In the genomic region with DNA sequence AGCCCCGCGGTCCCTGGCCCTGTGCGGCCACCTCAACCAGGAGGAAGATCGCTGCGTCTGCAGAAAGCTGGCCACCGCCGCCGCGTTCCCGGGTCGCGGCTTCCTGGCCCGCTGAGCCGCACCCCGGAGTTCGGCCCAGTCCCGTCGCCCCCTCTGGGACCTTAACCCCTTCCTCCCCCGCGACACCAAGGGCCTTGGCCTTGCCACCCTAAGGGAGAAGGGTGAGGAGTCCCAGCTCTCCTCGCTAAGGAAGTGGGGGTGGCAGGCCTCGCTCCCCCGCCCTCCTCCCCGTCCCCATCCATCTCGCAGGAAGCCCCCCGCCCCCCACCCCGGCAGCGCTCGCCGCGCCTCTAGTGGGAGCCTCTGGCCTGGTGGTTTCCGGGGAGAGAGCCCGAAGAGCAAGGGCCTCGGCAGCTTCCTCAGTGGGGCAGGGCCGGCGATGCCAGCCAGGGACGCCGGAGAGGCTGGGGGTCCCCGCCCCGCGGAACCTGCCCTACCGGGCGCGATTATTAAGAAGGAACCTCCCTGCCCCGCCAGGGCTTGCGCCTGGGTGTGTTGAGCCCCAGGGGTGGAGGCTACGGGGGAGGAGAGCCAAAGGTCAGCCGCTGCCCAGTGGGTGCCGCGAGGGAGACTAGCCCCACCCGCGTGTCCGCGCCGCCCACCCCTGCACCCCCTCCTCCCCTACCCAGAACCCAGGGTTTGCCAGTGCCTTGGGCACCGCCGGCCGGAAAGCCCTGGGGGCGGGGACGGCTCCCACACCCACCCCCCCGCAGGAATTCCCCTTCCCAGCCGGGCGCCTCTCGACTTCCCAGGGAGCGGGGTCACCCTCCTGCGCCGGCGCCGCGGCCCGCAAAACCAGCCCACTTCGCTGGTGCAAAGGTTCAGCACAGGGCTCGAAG, we compare ENCODE assay signal across 1 cellular context.
A peak's percentile ranks its signal among the peaks of the same experiment; 100 is the strongest.
TF ChIP-seq lines count a peak whose summit lies in the region.

No MANE protein-coding gene starts in this region.

TF ChIP-seq in HepG2, 621 proteins besides CTCF, POLR2A, EP300 and RAD21 (continued from another document and continues in another):
- TF ChIP-seq GABPB1 (CRISPR knock-in tag; IDR thresholded peaks at IDR 0.05) (peak; percentile 52), ELF1 (CRISPR knock-in tag; IDR thresholded peaks at IDR 0.05) (0 out of 2 replicates have a peak, but pooled peaks have one; percentile 29), ZNF724P (CRISPR knock-in tag; IDR thresholded peaks at IDR 0.05; ENCODE audit: borderline replicate concordance) (peak; percentile 50; the same call in 1 of the 2 replicates), SNAI1 (CRISPR knock-in tag; IDR thresholded peaks at IDR 0.05; ENCODE audit: borderline replicate concordance) (0 out of 2 replicates have a peak, but pooled peaks have one; percentile 23), PHF21A (CRISPR knock-in tag; IDR thresholded peaks at IDR 0.05) (peak; percentile 79), ZNF558 (CRISPR knock-in tag; IDR thresholded peaks at IDR 0.05; ENCODE audit: borderline replicate concordance) (peak; percentile 85; the same call in 1 of the 2 replicates), PHF5A (CRISPR knock-in tag; IDR thresholded peaks at IDR 0.05; ENCODE audit: low read depth, unreplicated experiment) (peak; percentile 30), ZNF598 (CRISPR knock-in tag; IDR thresholded peaks at IDR 0.05; ENCODE audit: borderline replicate concordance) (no peak; the same call in 1 of the 2 replicates), KDM2A (CRISPR knock-in tag; IDR thresholded peaks at IDR 0.05; ENCODE audit: borderline replicate concordance, low read depth) (peak; percentile 97), RFX3 (CRISPR knock-in tag; IDR thresholded peaks at IDR 0.05) (no peak), TEAD2 (CRISPR knock-in tag; IDR thresholded peaks at IDR 0.05) (peak; percentile 85; the same call in 1 of the 2 replicates), SALL2 (CRISPR knock-in tag; IDR thresholded peaks at IDR 0.05) (peak; percentile 74), ZNF543 (CRISPR knock-in tag; IDR thresholded peaks at IDR 0.05) (peak; percentile 79), ZNF292 (CRISPR knock-in tag; IDR thresholded peaks at IDR 0.05; ENCODE audit: borderline replicate concordance, low read depth) (0 out of 2 replicates have a peak, but pooled peaks have one; percentile 45), ZSCAN31 (CRISPR knock-in tag; IDR thresholded peaks at IDR 0.05; ENCODE audit: low read depth) (peak; percentile 37; the same call in 1 of the 2 replicates), POLR2G (IDR thresholded peaks at IDR 0.05; ENCODE audit: low read depth, low read length) (peak; percentile 84), MXI1 (IDR thresholded peaks at IDR 0.05; ENCODE audit: borderline replicate concordance, low read depth, low read length) (no peak), MZF1 (CRISPR knock-in tag; IDR thresholded peaks at IDR 0.05; ENCODE audit: borderline replicate concordance) (no peak), CC2D1A (CRISPR knock-in tag; IDR thresholded peaks at IDR 0.05) (no peak), ZNF678 (CRISPR knock-in tag; IDR thresholded peaks at IDR 0.05) (no peak), ZNF768 (CRISPR knock-in tag; IDR thresholded peaks at IDR 0.05) (peak; percentile 58; the same call in 1 of the 2 replicates), ZSCAN12 (CRISPR knock-in tag; IDR thresholded peaks at IDR 0.05) (peak; percentile 83; the same call in 1 of the 2 replicates)
- TF ChIP-seq, protein P1, sequence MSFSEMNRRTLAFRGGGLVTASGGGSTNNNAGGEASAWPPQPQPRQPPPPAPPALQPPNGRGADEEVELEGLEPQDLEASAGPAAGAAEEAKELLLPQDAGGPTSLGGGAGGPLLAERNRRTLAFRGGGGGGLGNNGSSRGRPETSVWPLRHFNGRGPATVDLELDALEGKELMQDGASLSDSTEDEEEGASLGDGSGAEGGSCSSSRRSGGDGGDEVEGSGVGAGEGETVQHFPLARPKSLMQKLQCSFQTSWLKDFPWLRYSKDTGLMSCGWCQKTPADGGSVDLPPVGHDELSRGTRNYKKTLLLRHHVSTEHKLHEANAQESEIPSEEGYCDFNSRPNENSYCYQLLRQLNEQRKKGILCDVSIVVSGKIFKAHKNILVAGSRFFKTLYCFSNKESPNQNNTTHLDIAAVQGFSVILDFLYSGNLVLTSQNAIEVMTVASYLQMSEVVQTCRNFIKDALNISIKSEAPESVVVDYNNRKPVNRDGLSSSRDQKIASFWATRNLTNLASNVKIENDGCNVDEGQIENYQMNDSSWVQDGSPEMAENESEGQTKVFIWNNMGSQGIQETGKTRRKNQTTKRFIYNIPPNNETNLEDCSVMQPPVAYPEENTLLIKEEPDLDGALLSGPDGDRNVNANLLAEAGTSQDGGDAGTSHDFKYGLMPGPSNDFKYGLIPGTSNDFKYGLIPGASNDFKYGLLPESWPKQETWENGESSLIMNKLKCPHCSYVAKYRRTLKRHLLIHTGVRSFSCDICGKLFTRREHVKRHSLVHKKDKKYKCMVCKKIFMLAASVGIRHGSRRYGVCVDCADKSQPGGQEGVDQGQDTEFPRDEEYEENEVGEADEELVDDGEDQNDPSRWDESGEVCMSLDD (CRISPR knock-in tag; IDR thresholded peaks at IDR 0.05; ENCODE audit: borderline replicate concordance): peak; percentile 69; the same call in 1 of the 2 replicates
- TF ChIP-seq, protein P2, sequence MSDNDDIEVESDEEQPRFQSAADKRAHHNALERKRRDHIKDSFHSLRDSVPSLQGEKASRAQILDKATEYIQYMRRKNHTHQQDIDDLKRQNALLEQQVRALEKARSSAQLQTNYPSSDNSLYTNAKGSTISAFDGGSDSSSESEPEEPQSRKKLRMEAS (IDR thresholded peaks at IDR 0.05): peak; percentile 67
- TF ChIP-seq, protein P3, sequence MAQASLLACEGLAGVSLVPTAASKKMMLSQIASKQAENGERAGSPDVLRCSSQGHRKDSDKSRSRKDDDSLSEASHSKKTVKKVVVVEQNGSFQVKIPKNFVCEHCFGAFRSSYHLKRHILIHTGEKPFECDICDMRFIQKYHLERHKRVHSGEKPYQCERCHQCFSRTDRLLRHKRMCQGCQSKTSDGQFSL (CRISPR knock-in tag; IDR thresholded peaks at IDR 0.05): peak; percentile 78; the same call in 1 of the 2 replicates
- TF ChIP-seq, protein P4, sequence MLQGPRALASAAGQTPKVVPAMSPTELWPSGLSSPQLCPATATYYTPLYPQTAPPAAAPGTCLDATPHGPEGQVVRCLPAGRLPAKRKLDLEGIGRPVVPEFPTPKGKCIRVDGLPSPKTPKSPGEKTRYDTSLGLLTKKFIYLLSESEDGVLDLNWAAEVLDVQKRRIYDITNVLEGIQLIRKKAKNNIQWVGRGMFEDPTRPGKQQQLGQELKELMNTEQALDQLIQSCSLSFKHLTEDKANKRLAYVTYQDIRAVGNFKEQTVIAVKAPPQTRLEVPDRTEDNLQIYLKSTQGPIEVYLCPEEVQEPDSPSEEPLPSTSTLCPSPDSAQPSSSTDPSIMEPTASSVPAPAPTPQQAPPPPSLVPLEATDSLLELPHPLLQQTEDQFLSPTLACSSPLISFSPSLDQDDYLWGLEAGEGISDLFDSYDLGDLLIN (CRISPR knock-in tag; IDR thresholded peaks at IDR 0.05; ENCODE audit: borderline replicate concordance): 0 out of 2 replicates have a peak, but pooled peaks have one; percentile 38
- TF ChIP-seq, protein P5, sequence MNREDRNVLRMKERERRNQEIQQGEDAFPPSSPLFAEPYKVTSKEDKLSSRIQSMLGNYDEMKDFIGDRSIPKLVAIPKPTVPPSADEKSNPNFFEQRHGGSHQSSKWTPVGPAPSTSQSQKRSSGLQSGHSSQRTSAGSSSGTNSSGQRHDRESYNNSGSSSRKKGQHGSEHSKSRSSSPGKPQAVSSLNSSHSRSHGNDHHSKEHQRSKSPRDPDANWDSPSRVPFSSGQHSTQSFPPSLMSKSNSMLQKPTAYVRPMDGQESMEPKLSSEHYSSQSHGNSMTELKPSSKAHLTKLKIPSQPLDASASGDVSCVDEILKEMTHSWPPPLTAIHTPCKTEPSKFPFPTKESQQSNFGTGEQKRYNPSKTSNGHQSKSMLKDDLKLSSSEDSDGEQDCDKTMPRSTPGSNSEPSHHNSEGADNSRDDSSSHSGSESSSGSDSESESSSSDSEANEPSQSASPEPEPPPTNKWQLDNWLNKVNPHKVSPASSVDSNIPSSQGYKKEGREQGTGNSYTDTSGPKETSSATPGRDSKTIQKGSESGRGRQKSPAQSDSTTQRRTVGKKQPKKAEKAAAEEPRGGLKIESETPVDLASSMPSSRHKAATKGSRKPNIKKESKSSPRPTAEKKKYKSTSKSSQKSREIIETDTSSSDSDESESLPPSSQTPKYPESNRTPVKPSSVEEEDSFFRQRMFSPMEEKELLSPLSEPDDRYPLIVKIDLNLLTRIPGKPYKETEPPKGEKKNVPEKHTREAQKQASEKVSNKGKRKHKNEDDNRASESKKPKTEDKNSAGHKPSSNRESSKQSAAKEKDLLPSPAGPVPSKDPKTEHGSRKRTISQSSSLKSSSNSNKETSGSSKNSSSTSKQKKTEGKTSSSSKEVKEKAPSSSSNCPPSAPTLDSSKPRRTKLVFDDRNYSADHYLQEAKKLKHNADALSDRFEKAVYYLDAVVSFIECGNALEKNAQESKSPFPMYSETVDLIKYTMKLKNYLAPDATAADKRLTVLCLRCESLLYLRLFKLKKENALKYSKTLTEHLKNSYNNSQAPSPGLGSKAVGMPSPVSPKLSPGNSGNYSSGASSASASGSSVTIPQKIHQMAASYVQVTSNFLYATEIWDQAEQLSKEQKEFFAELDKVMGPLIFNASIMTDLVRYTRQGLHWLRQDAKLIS (CRISPR knock-in tag; IDR thresholded peaks at IDR 0.05): no peak
- TF ChIP-seq, protein P6, sequence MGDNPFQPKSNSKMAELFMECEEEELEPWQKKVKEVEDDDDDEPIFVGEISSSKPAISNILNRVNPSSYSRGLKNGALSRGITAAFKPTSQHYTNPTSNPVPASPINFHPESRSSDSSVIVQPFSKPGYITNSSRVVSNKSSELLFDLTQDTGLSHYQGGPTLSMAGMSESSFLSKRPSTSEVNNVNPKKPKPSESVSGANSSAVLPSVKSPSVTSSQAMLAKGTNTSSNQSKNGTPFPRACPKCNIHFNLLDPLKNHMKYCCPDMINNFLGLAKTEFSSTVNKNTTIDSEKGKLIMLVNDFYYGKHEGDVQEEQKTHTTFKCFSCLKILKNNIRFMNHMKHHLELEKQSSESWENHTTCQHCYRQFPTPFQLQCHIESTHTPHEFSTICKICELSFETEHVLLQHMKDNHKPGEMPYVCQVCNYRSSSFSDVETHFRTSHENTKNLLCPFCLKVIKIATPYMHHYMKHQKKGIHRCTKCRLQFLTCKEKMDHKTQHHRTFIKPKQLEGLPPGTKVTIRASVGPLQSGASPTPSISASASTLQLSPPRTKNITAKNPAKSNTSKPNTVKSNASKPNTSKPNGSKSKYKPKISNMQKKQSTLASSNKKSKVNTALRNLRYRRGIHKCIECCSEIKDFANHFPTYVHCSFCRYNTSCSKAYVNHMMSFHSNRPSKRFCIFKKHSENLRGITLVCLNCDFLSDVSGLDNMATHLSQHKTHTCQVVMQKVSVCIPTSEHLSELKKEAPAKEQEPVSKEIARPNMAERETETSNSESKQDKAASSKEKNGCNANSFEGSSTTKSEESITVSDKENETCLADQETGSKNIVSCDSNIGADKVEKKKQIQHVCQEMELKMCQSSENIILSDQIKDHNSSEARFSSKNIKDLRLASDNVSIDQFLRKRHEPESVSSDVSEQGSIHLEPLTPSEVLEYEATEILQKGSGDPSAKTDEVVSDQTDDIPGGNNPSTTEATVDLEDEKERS (CRISPR knock-in tag; IDR thresholded peaks at IDR 0.05): 0 out of 2 replicates have a peak, but pooled peaks have one; percentile 31
- TF ChIP-seq, protein P7, sequence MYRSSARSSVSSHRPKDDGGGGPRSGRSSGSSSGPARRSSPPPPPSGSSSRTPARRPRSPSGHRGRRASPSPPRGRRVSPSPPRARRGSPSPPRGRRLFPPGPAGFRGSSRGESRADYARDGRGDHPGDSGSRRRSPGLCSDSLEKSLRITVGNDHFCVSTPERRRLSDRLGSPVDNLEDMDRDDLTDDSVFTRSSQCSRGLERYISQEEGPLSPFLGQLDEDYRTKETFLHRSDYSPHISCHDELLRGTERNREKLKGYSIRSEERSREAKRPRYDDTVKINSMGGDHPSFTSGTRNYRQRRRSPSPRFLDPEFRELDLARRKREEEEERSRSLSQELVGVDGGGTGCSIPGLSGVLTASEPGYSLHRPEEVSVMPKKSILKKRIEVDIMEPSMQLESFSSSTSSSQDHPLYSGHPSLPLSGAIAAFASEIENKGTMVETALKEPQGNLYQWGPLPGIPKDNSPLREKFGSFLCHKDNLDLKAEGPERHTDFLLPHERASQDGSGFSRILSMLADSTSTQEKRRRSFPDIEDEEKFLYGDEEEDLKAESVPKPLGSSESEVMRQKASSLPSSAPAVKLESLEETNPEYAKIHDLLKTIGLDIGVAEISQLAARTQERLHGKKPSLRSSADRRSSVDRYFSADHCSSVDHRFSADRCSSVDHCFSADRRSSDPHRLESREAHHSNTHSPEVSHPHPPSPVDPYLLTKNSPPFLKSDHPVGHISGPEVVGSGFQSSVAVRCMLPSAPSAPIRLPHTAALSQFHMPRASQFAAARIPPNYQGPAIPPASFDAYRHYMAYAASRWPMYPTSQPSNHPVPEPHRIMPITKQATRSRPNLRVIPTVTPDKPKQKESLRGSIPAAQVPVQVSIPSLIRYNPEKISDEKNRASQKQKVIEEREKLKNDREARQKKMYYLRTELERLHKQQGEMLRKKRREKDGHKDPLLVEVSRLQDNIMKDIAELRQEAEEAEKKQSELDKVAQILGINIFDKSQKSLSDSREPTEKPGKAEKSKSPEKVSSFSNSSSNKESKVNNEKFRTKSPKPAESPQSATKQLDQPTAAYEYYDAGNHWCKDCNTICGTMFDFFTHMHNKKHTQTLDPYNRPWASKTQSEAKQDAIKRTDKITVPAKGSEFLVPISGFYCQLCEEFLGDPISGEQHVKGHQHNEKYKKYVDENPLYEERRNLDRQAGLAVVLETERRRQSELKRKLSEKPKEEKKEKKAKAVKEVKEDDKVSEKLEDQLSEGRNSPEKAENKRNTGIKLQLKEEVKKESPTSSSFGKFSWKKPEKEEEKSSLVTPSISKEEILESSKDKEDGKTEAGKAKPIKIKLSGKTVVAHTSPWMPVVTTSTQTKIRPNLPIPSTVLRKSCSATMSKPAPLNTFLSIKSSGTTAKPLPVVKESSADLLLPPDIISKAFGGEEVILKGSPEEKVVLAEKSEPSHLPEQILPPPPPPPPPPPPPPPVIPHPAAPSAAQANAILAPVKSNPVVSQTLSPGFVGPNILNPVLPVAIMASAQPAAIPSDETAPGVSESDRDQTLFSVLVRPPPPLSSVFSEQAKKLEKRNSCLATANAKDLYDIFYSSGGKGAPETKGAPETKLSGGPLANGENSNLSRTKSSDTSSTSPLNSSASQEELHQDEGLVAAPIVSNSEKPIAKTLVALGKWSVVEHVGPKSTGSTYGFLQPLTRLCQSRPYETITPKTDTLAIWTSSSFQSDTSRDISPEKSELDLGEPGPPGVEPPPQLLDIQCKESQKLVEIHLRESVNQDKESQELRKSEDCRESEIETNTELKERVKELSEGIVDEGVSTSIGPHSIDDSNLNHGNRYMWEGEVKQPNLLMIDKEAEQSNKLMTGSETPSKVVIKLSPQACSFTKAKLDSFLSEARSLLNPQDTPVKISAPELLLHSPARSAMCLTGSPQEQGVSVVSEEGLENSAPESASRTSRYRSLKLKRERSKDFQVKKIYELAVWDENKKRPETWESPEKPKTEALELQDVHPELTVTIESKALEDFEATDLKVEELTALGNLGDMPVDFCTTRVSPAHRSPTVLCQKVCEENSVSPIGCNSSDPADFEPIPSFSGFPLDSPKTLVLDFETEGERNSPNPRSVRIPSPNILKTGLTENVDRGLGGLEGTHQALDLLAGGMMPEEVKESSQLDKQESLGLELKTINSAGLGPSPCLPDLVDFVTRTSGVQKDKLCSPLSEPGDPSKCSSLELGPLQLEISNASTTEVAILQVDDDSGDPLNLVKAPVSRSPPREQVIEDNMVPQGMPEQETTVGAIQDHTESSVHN (CRISPR knock-in tag; IDR thresholded peaks at IDR 0.05): 0 out of 2 replicates have a peak, but pooled peaks have one; percentile 38
